Comparison of ENCODE assay signal across 35 cellular contexts in genomic region chr4:120990246-120990645, GRCh38.
"Had no signal": no experiment of that assay in that cellular context is flagged by ENCODE, and none has a peak within 500 bp of the region (broad histone marks: within the 10 kb centered on the region; RNA-seq: fewer than 3 reads in every experiment).

No MANE protein-coding gene starts in this region.

- ATAC-seq: activated CD8-positive, alpha-beta T cell treated with anti-CD3 and anti-CD28 coated beads for 36 hours; activated naive CD4-positive, alpha-beta T cell treated with anti-CD3 and anti-CD28 coated beads, Interleukin-2, amount 50 U/mL, for 72 hours; activated T-cell treated with anti-CD3 and anti-CD28 coated beads, Interleukin-2, amount 50 U/mL, for 4 hours; activated T-cell treated with anti-CD3 and anti-CD28 coated beads, Interleukin-2, amount 50 U/mL, for 72 hours; activated T-helper 17 cell treated with anti-CD3 and anti-CD28 coated beads, Interleukin-2, amount 50 U/mL, for 72 hours; body of pancreas had no signal

- H3K27me3 ChIP-seq: adrenal gland, body of pancreas, brain microvascular endothelial cell, breast epithelium had no signal

- H3K4me3 ChIP-seq: adrenal gland, body of pancreas, breast epithelium had no signal

- H3K9me3 Mint-ChIP-seq: activated B cell treated with CpG ODN at 0.5 μM for 24 hours; activated CD4-positive, alpha-beta memory T cell treated with anti-CD3 and anti-CD28 coated beads for 36 hours; activated CD4-positive, alpha-beta T cell treated with anti-CD3 and anti-CD28 coated beads, Interleukin-2, amount 10 ng/mL, durations not matched to agents 24 days and 14 days; activated T-cell treated with anti-CD3 and anti-CD28 coated beads, Interleukin-2, amount 50 U/mL, for 4 hours; activated T-helper 1 cell treated with anti-CD3 and anti-CD28 coated beads, Interleukin-12 subunit alpha, Interleukin-12 subunit beta, Interleukin-2, Interleukin-4 antibody, amounts not matched to agents 30 ng/mL and 10 ng/mL and 1 ng/mL, durations not matched to agents 14 hours and 24 hours and 36 hours; activated T-helper 17 cell treated with anti-CD3 and anti-CD28 coated beads, Interleukin-2, amount 50 U/mL, for 72 hours; T-helper 1 cell treated with Interleukin-12 subunit alpha and Interleukin-12 subunit beta and Interleukin-4 antibody, amounts not matched to agents 30 μg/mL and 1 μg/mL, for 36 hours; T-helper 2 cell treated with Interferon-gamma antibody and Interleukin-4, amounts not matched to agents 5 μg/mL and 100 μg/mL, for 36 hours had no signal

- H3K36me3 ChIP-seq: adrenal gland, brain microvascular endothelial cell, breast epithelium had no signal

- H3K4me3 Mint-ChIP-seq: activated B cell treated with CpG ODN at 0.5 μM for 24 hours; activated CD4-positive, alpha-beta memory T cell treated with anti-CD3 and anti-CD28 coated beads for 36 hours; activated CD4-positive, alpha-beta T cell treated with anti-CD3 and anti-CD28 coated beads, Interleukin-2, amount 10 ng/mL, durations not matched to agents 24 days and 14 days; activated CD8-positive, alpha-beta T cell treated with anti-CD3 and anti-CD28 coated beads for 36 hours; activated naive CD4-positive, alpha-beta T cell treated with anti-CD3 and anti-CD28 coated beads for 36 hours; activated naive CD8-positive, alpha-beta T cell treated with anti-CD3 and anti-CD28 coated beads for 36 hours; activated T-cell treated with anti-CD3 and anti-CD28 coated beads, Interleukin-2, amount 50 U/mL, for 4 hours; activated T-cell treated with anti-CD3 and anti-CD28 coated beads, Interleukin-2, amount 50 U/mL, for 72 hours; activated T-helper 1 cell treated with anti-CD3 and anti-CD28 coated beads, Interleukin-12 subunit alpha, Interleukin-12 subunit beta, Interleukin-2, Interleukin-4 antibody, amounts not matched to agents 30 ng/mL and 10 ng/mL and 1 ng/mL, durations not matched to agents 14 hours and 24 hours and 36 hours; activated T-helper 17 cell treated with anti-CD3 and anti-CD28 coated beads, Interleukin-2, amount 50 U/mL, for 72 hours; T-helper 1 cell treated with Interleukin-12 subunit alpha and Interleukin-12 subunit beta and Interleukin-4 antibody, amounts not matched to agents 30 μg/mL and 1 μg/mL, for 36 hours; T-helper 2 cell treated with Interferon-gamma antibody and Interleukin-4, amounts not matched to agents 5 μg/mL and 100 μg/mL, for 36 hours had no signal

- H3K36me3 Mint-ChIP-seq: activated CD4-positive, alpha-beta memory T cell treated with anti-CD3 and anti-CD28 coated beads for 36 hours; activated naive CD8-positive, alpha-beta T cell treated with anti-CD3 and anti-CD28 coated beads for 36 hours had no signal

- H3K4me1 Mint-ChIP-seq: activated B cell treated with CpG ODN at 0.5 μM for 24 hours; activated CD4-positive, alpha-beta T cell treated with anti-CD3 and anti-CD28 coated beads, Interleukin-2, amount 10 ng/mL, durations not matched to agents 24 days and 14 days; activated T-helper 17 cell treated with anti-CD3 and anti-CD28 coated beads, Interleukin-2, amount 50 U/mL, for 72 hours had no signal

- H3K4me1 ChIP-seq: adrenal gland, body of pancreas, breast epithelium had no signal

- DNase-seq: activated B cell treated with CpG ODN at 0.5 μM for 24 hours; activated CD4-positive, alpha-beta memory T cell treated with anti-CD3 and anti-CD28 coated beads for 36 hours; activated CD4-positive, alpha-beta T cell treated with anti-CD3 and anti-CD28 coated beads for 4 hours; activated CD4-positive, alpha-beta T cell treated with anti-CD3 and anti-CD28 coated beads, Interleukin-2, amount 10 ng/mL, durations not matched to agents 24 days and 14 days; activated CD4-positive, alpha-beta T cell treated with anti-CD3 and anti-CD28 coated beads, Interleukin-2, amount 50 U/mL, for 1 hour; activated CD4-positive, alpha-beta T cell treated with anti-CD3 and anti-CD28 coated beads, Interleukin-2, amount 50 U/mL, for 4 hours; activated CD4-positive, CD25-positive, alpha-beta regulatory T cell treated with anti-CD3 and anti-CD28 coated beads, Interleukin-2, amount 50 U/mL, for 72 hours; activated CD8-positive, alpha-beta memory T cell treated with anti-CD3 and anti-CD28 coated beads, Interleukin-2, amount 50 U/mL, for 4 hours; activated CD8-positive, alpha-beta T cell treated with anti-CD3 and anti-CD28 coated beads for 36 hours; activated effector memory CD4-positive, alpha-beta T cell treated with anti-CD3 and anti-CD28 coated beads, Interleukin-2, amount 50 U/mL, for 16 hours; activated gamma-delta T cell treated with Interleukin-2 at 50 U/mL for 16 hours; activated naive CD4-positive, alpha-beta T cell; activated naive CD4-positive, alpha-beta T cell treated with anti-CD3 and anti-CD28 coated beads for 36 hours; activated naive CD4-positive, alpha-beta T cell treated with anti-CD3 and anti-CD28 coated beads, Interleukin-2, amount 50 U/mL, for 16 hours; activated naive CD8-positive, alpha-beta T cell treated with anti-CD3 and anti-CD28 coated beads for 36 hours; activated T-cell treated with anti-CD3 and anti-CD28 coated beads for 4 hours; activated T-cell treated with anti-CD3 and anti-CD28 coated beads, Interleukin-2, amount 50 U/mL, for 1 hour; activated T-cell treated with anti-CD3 and anti-CD28 coated beads, Interleukin-2, amount 50 U/mL, for 4 hours; activated T-cell treated with anti-CD3 and anti-CD28 coated beads, Interleukin-2, amount 50 U/mL, for 72 hours; adrenal gland; amniotic stem cell; aorta; body of pancreas; brain microvascular endothelial cell; central memory CD4-positive, alpha-beta T cell; T-helper 1 cell; T-helper 2 cell; T-helper 9 cell had no signal

- H3K27ac Mint-ChIP-seq: activated B cell treated with CpG ODN at 0.5 μM for 24 hours; activated CD4-positive, alpha-beta memory T cell treated with anti-CD3 and anti-CD28 coated beads for 36 hours; activated CD4-positive, alpha-beta T cell treated with anti-CD3 and anti-CD28 coated beads, Interleukin-2, amount 10 ng/mL, durations not matched to agents 24 days and 14 days; activated CD8-positive, alpha-beta T cell treated with anti-CD3 and anti-CD28 coated beads for 36 hours; activated naive CD4-positive, alpha-beta T cell treated with anti-CD3 and anti-CD28 coated beads for 36 hours; activated naive CD4-positive, alpha-beta T cell treated with anti-CD3 and anti-CD28 coated beads, Interleukin-2, amount 50 U/mL, for 72 hours; activated naive CD8-positive, alpha-beta T cell treated with anti-CD3 and anti-CD28 coated beads for 36 hours; activated T-cell treated with anti-CD3 and anti-CD28 coated beads, Interleukin-2, amount 50 U/mL, for 72 hours; activated T-helper 1 cell treated with anti-CD3 and anti-CD28 coated beads, Interleukin-12 subunit alpha, Interleukin-12 subunit beta, Interleukin-2, Interleukin-4 antibody, amounts not matched to agents 30 ng/mL and 10 ng/mL and 1 ng/mL, durations not matched to agents 14 hours and 24 hours and 36 hours; activated T-helper 17 cell treated with anti-CD3 and anti-CD28 coated beads, Interleukin-2, amount 50 U/mL, for 72 hours; T-helper 1 cell treated with Interleukin-12 subunit alpha and Interleukin-12 subunit beta and Interleukin-4 antibody, amounts not matched to agents 30 μg/mL and 1 μg/mL, for 36 hours; T-helper 2 cell treated with Interferon-gamma antibody and Interleukin-4, amounts not matched to agents 5 μg/mL and 100 μg/mL, for 36 hours had no signal

- H3K27ac ChIP-seq: adrenal gland, body of pancreas, brain microvascular endothelial cell, breast epithelium, VCaP had no signal

- H3K27me3 Mint-ChIP-seq: activated B cell treated with CpG ODN at 0.5 μM for 24 hours; activated CD8-positive, alpha-beta T cell treated with anti-CD3 and anti-CD28 coated beads for 36 hours; activated naive CD8-positive, alpha-beta T cell treated with anti-CD3 and anti-CD28 coated beads for 36 hours had no signal

- H3K9me3 ChIP-seq: adrenal gland, body of pancreas, breast epithelium had no signal
